8 cellular contexts compared by ENCODE assay signal in genomic region chr7:118104812-118105441, GRCh38.
DNase-seq lines count a peak whose midpoint lies in the region; ATAC-seq lines count a peak whose summit lies in the region.

No MANE protein-coding gene starts in this region.

- H3K27ac ChIP-seq in neuronal stem cell (replicated peaks; ENCODE audit: low read length): no peak overlapping the region

- no peaks in the 10 kb centered on the region for H3K36me3 ChIP-seq in neuronal stem cell (replicated peaks in 1 of 2; ENCODE audit: control insufficient read depth in 2 of 2, insufficient read depth in 2 of 2, low read length in 2 of 2)

- no peak overlapping the region for H3K4ac ChIP-seq in neuronal stem cell (ENCODE audit: low read length)

- no peaks in the 10 kb centered on the region for H3K79me1 ChIP-seq in neuronal stem cell (ENCODE audit: low read depth, low read length)

- H3K4me3 ChIP-seq in neuronal stem cell (ENCODE audit: low read length in 2 of 2): no peak overlapping the region

- H2BK15ac ChIP-seq in neuronal stem cell (ENCODE audit: low read length): no peak overlapping the region

- DNase-seq in DMS153 (lab: John Stamatoyannopoulos, UW) (peak; percentile 8), NCI-H1105 (lab: John Stamatoyannopoulos, UW) (peak; percentile 23), amniotic epithelial cell (ENCODE audit: low read depth) (peak; percentile 25), left lobe of liver (ENCODE audit: low spot score) (no peak), T-helper 17 cell (no peak), neuronal stem cell (ENCODE audit: low spot score) (no peak)

- no peak overlapping the region for H3K18ac ChIP-seq in neuronal stem cell (ENCODE audit: low read length)

- H3K27me3 Mint-ChIP-seq in T-helper 17 cell: no peaks in the 10 kb centered on the region

- H2BK12ac ChIP-seq in neuronal stem cell (ENCODE audit: low read length): no peak overlapping the region

- no peak overlapping the region for H4K91ac ChIP-seq in neuronal stem cell (ENCODE audit: low read depth, low read length, poor library complexity)

- no peak overlapping the region for H4K8ac ChIP-seq in neuronal stem cell (ENCODE audit: low read depth, low read length)

- H3K27me3 ChIP-seq in neuronal stem cell (ENCODE audit: control insufficient read depth in 3 of 3, insufficient read depth in 3 of 3, low read depth in 1 of 3, low read length in 3 of 3): no peaks in the 10 kb centered on the region

- no peak overlapping the region for H3K27ac Mint-ChIP-seq in T-helper 17 cell

- H2BK120ac ChIP-seq in neuronal stem cell (ENCODE audit: low read depth, low read length): no peak overlapping the region

- no peak overlapping the region for H2AK5ac ChIP-seq in neuronal stem cell (ENCODE audit: low read depth, low read length)

- H3K4me1 ChIP-seq in neuronal stem cell (ENCODE audit: control insufficient read depth in 2 of 2, insufficient read depth in 1 of 2, low read depth in 1 of 2, low read length in 2 of 2): no peaks in the 10 kb centered on the region

- no peak overlapping the region for H3K4me3 Mint-ChIP-seq in T-helper 17 cell

- no peaks in the 10 kb centered on the region for H3K4me1 Mint-ChIP-seq in T-helper 17 cell

- H2AFZ ChIP-seq in neuronal stem cell (ENCODE audit: low read length): no peak overlapping the region

- H3K9me3 ChIP-seq in T-helper 17 cell (ENCODE audit: control insufficient read depth, low read length, poor library complexity, severe bottlenecking) (no peaks in the 10 kb centered on the region), neuronal stem cell (replicated peaks in 1 of 2; ENCODE audit: control insufficient read depth in 2 of 2, insufficient read depth in 1 of 2, low read depth in 1 of 2, low read length in 2 of 2) (no peaks in the 10 kb centered on the region)

- no peak overlapping the region for H3K23ac ChIP-seq in neuronal stem cell (ENCODE audit: low read depth, low read length, poor library complexity)

- H3K9ac ChIP-seq in neuronal stem cell (ENCODE audit: low read depth, low read length, poor library complexity): no peak overlapping the region

- H3K14ac ChIP-seq in neuronal stem cell (ENCODE audit: low read length): no peak overlapping the region

- no CpG with 5 or more reads among the region's 2 CpGs for WGBS in neuronal stem cell (ENCODE audit: extremely low coverage in 2 of 2, insufficient read length in 2 of 2, insufficient replicate concordance in 1 of 2), 2 donors

- peak; percentile 76 for ATAC-seq in GM21390 (IDR thresholded peaks at IDR 0.05; ENCODE audit: unreplicated experiment)
- peak; percentile 71 for ATAC-seq in left lobe of liver
- no peak for ATAC-seq in T-helper 17 cell
- no peak for ATAC-seq in GM21717 (IDR thresholded peaks at IDR 0.05; ENCODE audit: unreplicated experiment)

- H2BK5ac ChIP-seq in neuronal stem cell (ENCODE audit: low read length): no peak overlapping the region

- H3K36me3 Mint-ChIP-seq in T-helper 17 cell (ENCODE audit: low read depth): no peaks in the 10 kb centered on the region

- no peak overlapping the region for H3K4me2 ChIP-seq in neuronal stem cell (ENCODE audit: insufficient read depth, low read length, poor library complexity, severe bottlenecking)

Comparison
In these comparisons a context has a peak if more than half of its experiments do, and no peak if none do; other contexts are left out.
1. DNase-seq: peak in DMS153 (single experiment), NCI-H1105 (single experiment) and amniotic epithelial cell (single experiment); none in left lobe of liver (single experiment), T-helper 17 cell (0 of 3) and neuronal stem cell (single experiment).
2. ATAC-seq: peak in GM21390 (single experiment) and left lobe of liver (single experiment); none in T-helper 17 cell (single experiment) and GM21717 (single experiment).